Comparison of ENCODE assay signal across 20 cellular contexts in the genomic region with DNA sequence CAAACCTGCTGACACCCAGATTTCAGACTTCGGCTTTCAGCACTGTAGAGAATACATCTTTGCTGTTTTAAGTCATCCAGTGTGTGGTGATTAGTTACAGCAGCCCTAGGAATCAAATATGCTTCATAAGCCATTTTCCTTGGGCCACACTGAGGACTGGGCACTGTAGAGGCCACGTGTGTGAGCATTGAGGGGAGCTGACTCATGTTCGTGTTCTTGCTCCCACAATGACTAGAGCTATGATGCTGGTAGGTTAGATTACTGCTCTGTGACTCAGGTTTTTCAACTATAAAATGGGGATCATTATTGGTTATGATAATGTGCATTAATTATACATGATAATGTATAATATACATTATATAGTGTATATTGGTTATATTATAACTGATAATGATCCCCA.
DNase-seq lines count a peak whose midpoint lies in the region; ATAC-seq and TF ChIP-seq lines count a peak whose summit lies in the region.
"Had no signal": no experiment of that assay in that cellular context is flagged by ENCODE, and none has a peak within 500 bp of the region (broad histone marks: within the 10 kb centered on the region; RNA-seq: fewer than 3 reads in every experiment).

No MANE protein-coding gene starts in this region.

- H3K27me3 ChIP-seq in breast epithelium (no peaks in the 10 kb centered on the region), MG63 (peaks cover 3% of the 10 kb centered on the region; the same call in 1 of the 2 replicates)

- H3K4me3 ChIP-seq in breast epithelium, result no peak overlapping the region
- H3K4me3 ChIP-seq in epithelial cell of esophagus (ENCODE audit: low read length), result no peak overlapping the region
- H3K4me3 ChIP-seq in MG63, result no peak overlapping the region
- H3K4me3 ChIP-seq: GM12878, HAP-1, K562, PC-9, SK-N-MC had no signal

- H3K27me3 Mint-ChIP-seq in MCF 10A (ENCODE audit: insufficient read depth, unreplicated experiment), result peaks cover 10% of the 10 kb centered on the region
- H3K27me3 Mint-ChIP-seq in naive thymus-derived CD8-positive, alpha-beta T cell, result peaks cover 0 to 2% (median 0%) of the 10 kb centered on the region in 5 donors

- H3K27ac ChIP-seq in breast epithelium, result no peak overlapping the region
- H3K27ac ChIP-seq: 22Rv1, PC-9, SK-N-MC had no signal

- H3K9me3 Mint-ChIP-seq in MCF 10A (ENCODE audit: unreplicated experiment), result peaks cover 6% of the 10 kb centered on the region
- peaks cover 0 to 22% (median 4%) of the 10 kb centered on the region in 9 donors for H3K9me3 Mint-ChIP-seq in naive thymus-derived CD8-positive, alpha-beta T cell

- no peak for TF ChIP-seq POLR2A in breast epithelium (IDR thresholded peaks at IDR 0.05)

- no peaks in the 10 kb centered on the region for H3K4me1 ChIP-seq in breast epithelium
- H3K4me1 ChIP-seq: HAP-1 had no signal

- no peak for ATAC-seq in naive thymus-derived CD8-positive, alpha-beta T cell
- no peak for ATAC-seq in GM21825 (IDR thresholded peaks at IDR 0.05; ENCODE audit: unreplicated experiment)
- ATAC-seq: GM12878, K562, Right ventricle myocardium inferior, T-cell had no signal

- TF ChIP-seq CTCF in MCF 10A (IDR thresholded peaks at IDR 0.05; ENCODE audit: unreplicated experiment) (no peak), breast epithelium (IDR thresholded peaks at IDR 0.05) (no peak), epithelial cell of esophagus (IDR thresholded peaks at IDR 0.05; ENCODE audit: insufficient read depth, low read depth, low read length, missing control alignments) (no peak)

- CTCF ChIA-PET in MCF 10A (lab: Yijun Ruan, JAX), result no interaction called here

- H3K27ac Mint-ChIP-seq in MCF 10A (ENCODE audit: low read depth, unreplicated experiment), result no peak overlapping the region
- no peak overlapping the region for H3K27ac Mint-ChIP-seq in naive thymus-derived CD8-positive, alpha-beta T cell
- H3K27ac Mint-ChIP-seq: T-cell had no signal

- no peaks in the 10 kb centered on the region for H3K36me3 ChIP-seq in breast epithelium
- H3K36me3 ChIP-seq in MG63, result no peaks in the 10 kb centered on the region
- H3K36me3 ChIP-seq: HAP-1 had no signal

- no peaks in the 10 kb centered on the region for H3K9me3 ChIP-seq in breast epithelium
- peaks cover 3% of the 10 kb centered on the region; the same call in 1 of the 2 replicates for H3K9me3 ChIP-seq in MG63
- H3K9me3 ChIP-seq: HAP-1 had no signal

- peak; percentile 20 for DNase-seq in MCF 10A (ENCODE audit: unreplicated experiment)
- DNase-seq in breast epithelium (ENCODE audit: low spot score in 2 of 2), result no peak
- DNase-seq in RPMI7951 (ENCODE audit: low read depth), result peak; percentile 67
- DNase-seq in epithelial cell of esophagus (ENCODE audit: low read depth), result peak; percentile 44
- DNase-seq in naive thymus-derived CD8-positive, alpha-beta T cell, result no peak
- no peak for DNase-seq in glomerular visceral epithelial cell (ENCODE audit: extremely low spot score)
- DNase-seq in MG63, result no peak
- DNase-seq: C1 segment of cervical spinal cord, NCI-H1105, NCI-H1694 treated with DMSO at 0.1 percent for 48 hours, NCI-H446, PC-9, T-cell had no signal

- intact Hi-C loops in MCF 10A (cut with micrococcal nuclease) (no loop called here), breast epithelium (cut with DNase I; ENCODE audit: low total_unique reads) (no loop called here)

- POLR2A ChIA-PET in MCF 10A (lab: Yijun Ruan, JAX), result no interaction called here
- POLR2A ChIA-PET in naive thymus-derived CD8-positive, alpha-beta T cell (lab: Charles Lee), result no interaction called here

- no TSS peak for BruUV-seq in MCF 10A (replicated peaks; lab: Mats Ljungman, UMichigan)

- no peaks in the 10 kb centered on the region for H3K4me1 Mint-ChIP-seq in MCF 10A (ENCODE audit: insufficient read depth, unreplicated experiment)
- H3K4me1 Mint-ChIP-seq in naive thymus-derived CD8-positive, alpha-beta T cell, result no peaks in the 10 kb centered on the region
- H3K4me1 Mint-ChIP-seq: T-cell had no signal

- H3K4me3 Mint-ChIP-seq in MCF 10A (ENCODE audit: unreplicated experiment), result no peak overlapping the region
- H3K4me3 Mint-ChIP-seq in naive thymus-derived CD8-positive, alpha-beta T cell, result no peak overlapping the region
- H3K4me3 Mint-ChIP-seq: T-cell had no signal

- H3K36me3 Mint-ChIP-seq in MCF 10A (ENCODE audit: insufficient read depth, unreplicated experiment), result no peaks in the 10 kb centered on the region
- H3K36me3 Mint-ChIP-seq in naive thymus-derived CD8-positive, alpha-beta T cell, result no peaks in the 10 kb centered on the region
- H3K36me3 Mint-ChIP-seq: T-cell had no signal

Comparison
In these comparisons a context has a peak if more than half of its experiments do, and no peak if none do; other contexts are left out.
1. DNase-seq: peak in MCF 10A (single experiment), RPMI7951 (single experiment) and epithelial cell of esophagus (single experiment); none in breast epithelium (0 of 2), naive thymus-derived CD8-positive, alpha-beta T cell (0 of 10), glomerular visceral epithelial cell (single experiment) and MG63 (single experiment).